24 cellular contexts compared by ENCODE assay signal in genomic region chr10:132912685-132913558, GRCh38. TPM values are rescaled to one million over a fixed set of nuclear protein-coding genes. Genes with fewer than 3 reads are reported as not detected.
DNase-seq lines count a peak whose midpoint lies in the region; ATAC-seq and TF ChIP-seq lines count a peak whose summit lies in the region.
"Had no signal": no experiment of that assay in that cellular context is flagged by ENCODE, and none has a peak within 500 bp of the region (broad histone marks: within the 10 kb centered on the region; RNA-seq: fewer than 3 reads in every experiment).

No MANE protein-coding gene starts in this region.

- no peak overlapping the region for H3K4me3 Mint-ChIP-seq in natural killer cell
- no peak overlapping the region for H3K4me3 Mint-ChIP-seq in natural killer cell treated with Interleukin-12 subunit alpha and Interleukin-12 subunit beta and Interleukin-15 and Interleukin-18, amount 100 ng/mL, for 72 hours
- no peak overlapping the region for H3K4me3 Mint-ChIP-seq in endodermal cell
- no peak overlapping the region for H3K4me3 Mint-ChIP-seq in neural progenitor cell
- H3K4me3 Mint-ChIP-seq in type B pancreatic cell: no peak overlapping the region
- no peak overlapping the region for H3K4me3 Mint-ChIP-seq in MCF 10A (ENCODE audit: unreplicated experiment)
- H3K4me3 Mint-ChIP-seq: activated B cell treated with CpG ODN at 0.5 μM for 24 hours, immature natural killer cell had no signal

- H3K79me2 ChIP-seq in neural progenitor cell (ENCODE audit: low read depth): no peaks in the 10 kb centered on the region

- WGBS in endodermal cell (ENCODE audit: insufficient coverage in 1 of 2, insufficient read length in 1 of 2), 2 experiments: 77 to 81% methylated on average over 32 to 49 of the region's 49 CpGs

- H3K4me3 ChIP-seq in endodermal cell (ENCODE audit: low read length): no peak overlapping the region
- no peak overlapping the region for H3K4me3 ChIP-seq in neural progenitor cell
- H3K4me3 ChIP-seq: cardiac muscle cell, testis had no signal

- no peaks in the 10 kb centered on the region for H4K20me1 ChIP-seq in neural progenitor cell (ENCODE audit: low read depth)

- H3K4me1 ChIP-seq in endodermal cell (ENCODE audit: control insufficient read depth, insufficient read depth, low read length) (no peaks in the 10 kb centered on the region), neural progenitor cell (peaks cover 5% of the 10 kb centered on the region)
- H3K4me1 ChIP-seq: testis had no signal

- no peaks in the 10 kb centered on the region for H3F3A ChIP-seq in neural progenitor cell (ENCODE audit: low read depth)

- H3K9me3 ChIP-seq in endodermal cell (ENCODE audit: control insufficient read depth, low read length): no peaks in the 10 kb centered on the region
- no peaks in the 10 kb centered on the region for H3K9me3 ChIP-seq in neural progenitor cell (ENCODE audit: low read depth)
- H3K9me3 ChIP-seq: testis had no signal

- DNase-seq in natural killer cell: peak; percentile 12
- DNase-seq in natural killer cell treated with Interleukin-12 subunit alpha and Interleukin-12 subunit beta and Interleukin-15 and Interleukin-18, amount 100 ng/mL, for 72 hours (ENCODE audit: low spot score): no peak
- peak; percentile 94 for DNase-seq in endodermal cell
- DNase-seq in neural progenitor cell (ENCODE audit: low spot score): peak; percentile 86
- no peak for DNase-seq in type B pancreatic cell (ENCODE audit: extremely low spot score, unreplicated experiment)
- DNase-seq in NK-92 treated with Interleukin-12 subunit alpha and Interleukin-12 subunit beta, amount 100 ng/mL, for 24 hours (lab: John Stamatoyannopoulos, UW): no peak
- DNase-seq in MCF 10A (ENCODE audit: unreplicated experiment): no peak
- DNase-seq: activated B cell treated with CpG ODN at 0.5 μM for 24 hours, immature natural killer cell, Kasumi-1, mammary epithelial cell, naive B cell, NCI-H1105 treated with DMSO at 0.1 percent for 48 hours, NCI-H2107, NCI-H524 treated with DMSO at 0.1 percent for 48 hours, testis had no signal

- CTCF ChIA-PET in MCF 10A (lab: Yijun Ruan, JAX): no interaction called here

- no peak overlapping the region for H3K4me2 ChIP-seq in neural progenitor cell

- POLR2A ChIA-PET in MCF 10A (lab: Yijun Ruan, JAX): no interaction called here

- H3K36me3 Mint-ChIP-seq in natural killer cell (no peaks in the 10 kb centered on the region), endodermal cell (ENCODE audit: low read depth) (peaks cover 7% of the 10 kb centered on the region), neural progenitor cell (no peaks in the 10 kb centered on the region), type B pancreatic cell (no peaks in the 10 kb centered on the region), MCF 10A (ENCODE audit: insufficient read depth, unreplicated experiment) (no peaks in the 10 kb centered on the region)
- H3K36me3 Mint-ChIP-seq in natural killer cell treated with Interleukin-12 subunit alpha and Interleukin-12 subunit beta and Interleukin-15 and Interleukin-18, amount 100 ng/mL, for 72 hours: no peaks in the 10 kb centered on the region
- H3K36me3 Mint-ChIP-seq: CD8-positive, alpha-beta memory T cell; immature natural killer cell; naive B cell had no signal

- intact Hi-C loops in natural killer cell (cut with micrococcal nuclease) (no loop called here), MCF 10A (cut with micrococcal nuclease) (no loop called here)

- no peaks in the 10 kb centered on the region for H3K4me1 Mint-ChIP-seq in natural killer cell
- H3K4me1 Mint-ChIP-seq in natural killer cell treated with Interleukin-12 subunit alpha and Interleukin-12 subunit beta and Interleukin-15 and Interleukin-18, amount 100 ng/mL, for 72 hours (ENCODE audit: low read depth in 2 of 2): peaks cover 0 to 6% of the 10 kb centered on the region in 2 donors
- peaks cover 5% of the 10 kb centered on the region for H3K4me1 Mint-ChIP-seq in endodermal cell
- H3K4me1 Mint-ChIP-seq in neural progenitor cell: peaks cover 11% of the 10 kb centered on the region
- peaks cover 5% of the 10 kb centered on the region for H3K4me1 Mint-ChIP-seq in type B pancreatic cell (ENCODE audit: unreplicated experiment)
- no peaks in the 10 kb centered on the region for H3K4me1 Mint-ChIP-seq in MCF 10A (ENCODE audit: insufficient read depth, unreplicated experiment)
- H3K4me1 Mint-ChIP-seq: CD8-positive, alpha-beta memory T cell; immature natural killer cell had no signal

- H2AFZ ChIP-seq in neural progenitor cell (replicated peaks): no peak overlapping the region

- BruUV-seq in MCF 10A (replicated peaks; lab: Mats Ljungman, UMichigan): no TSS peak

- H3K27me3 Mint-ChIP-seq in natural killer cell (ENCODE audit: low read depth in 2 of 2): no peaks in the 10 kb centered on the region
- H3K27me3 Mint-ChIP-seq in natural killer cell treated with Interleukin-12 subunit alpha and Interleukin-12 subunit beta and Interleukin-15 and Interleukin-18, amount 100 ng/mL, for 72 hours: no peaks in the 10 kb centered on the region
- no peaks in the 10 kb centered on the region for H3K27me3 Mint-ChIP-seq in endodermal cell (ENCODE audit: insufficient read depth)
- peaks cover 3% of the 10 kb centered on the region for H3K27me3 Mint-ChIP-seq in neural progenitor cell (ENCODE audit: insufficient read depth, low read depth)
- no peaks in the 10 kb centered on the region for H3K27me3 Mint-ChIP-seq in type B pancreatic cell
- H3K27me3 Mint-ChIP-seq in MCF 10A (ENCODE audit: insufficient read depth, unreplicated experiment): no peaks in the 10 kb centered on the region
- H3K27me3 Mint-ChIP-seq: CD8-positive, alpha-beta memory T cell had no signal

- H3K27ac ChIP-seq in endodermal cell (ENCODE audit: low read depth, low read length) (no peak overlapping the region), neural progenitor cell (no peak overlapping the region)
- H3K27ac ChIP-seq: cardiac muscle cell had no signal

- H3K9ac ChIP-seq in endodermal cell (ENCODE audit: extremely low read depth, low read length, poor library complexity, severe bottlenecking): no peak overlapping the region
- no peak overlapping the region for H3K9ac ChIP-seq in neural progenitor cell

- no peak overlapping the region for H3K27ac Mint-ChIP-seq in natural killer cell
- H3K27ac Mint-ChIP-seq in natural killer cell treated with Interleukin-12 subunit alpha and Interleukin-12 subunit beta and Interleukin-15 and Interleukin-18, amount 100 ng/mL, for 72 hours: no peak overlapping the region
- H3K27ac Mint-ChIP-seq in endodermal cell: no peak overlapping the region
- no peak overlapping the region for H3K27ac Mint-ChIP-seq in neural progenitor cell
- H3K27ac Mint-ChIP-seq in type B pancreatic cell: no peak overlapping the region
- no peak overlapping the region for H3K27ac Mint-ChIP-seq in MCF 10A (ENCODE audit: low read depth, unreplicated experiment)
- H3K27ac Mint-ChIP-seq: CD8-positive, alpha-beta memory T cell; immature natural killer cell had no signal

- H3K36me3 ChIP-seq in endodermal cell (ENCODE audit: control insufficient read depth, insufficient read depth, low read length) (no peaks in the 10 kb centered on the region), neural progenitor cell (no peaks in the 10 kb centered on the region)
- H3K36me3 ChIP-seq: cardiac muscle cell had no signal

- ATAC-seq in natural killer cell (no peak), GM18909 (IDR thresholded peaks at IDR 0.05; ENCODE audit: poor library complexity, unreplicated experiment) (no peak)
- no peak for ATAC-seq in natural killer cell treated with Interleukin-12 subunit alpha and Interleukin-12 subunit beta and Interleukin-15 and Interleukin-18, amount 100 ng/mL, for 72 hours
- ATAC-seq: esophagus mucosa, HCT116 had no signal

- no peaks in the 10 kb centered on the region for H3K9me3 Mint-ChIP-seq in natural killer cell
- no peaks in the 10 kb centered on the region for H3K9me3 Mint-ChIP-seq in natural killer cell treated with Interleukin-12 subunit alpha and Interleukin-12 subunit beta and Interleukin-15 and Interleukin-18, amount 100 ng/mL, for 72 hours
- H3K9me3 Mint-ChIP-seq in endodermal cell: no peaks in the 10 kb centered on the region
- no peaks in the 10 kb centered on the region for H3K9me3 Mint-ChIP-seq in neural progenitor cell
- no peaks in the 10 kb centered on the region for H3K9me3 Mint-ChIP-seq in type B pancreatic cell
- H3K9me3 Mint-ChIP-seq in MCF 10A (ENCODE audit: unreplicated experiment): no peaks in the 10 kb centered on the region
- H3K9me3 Mint-ChIP-seq: activated B cell treated with CpG ODN at 0.5 μM for 24 hours; CD8-positive, alpha-beta memory T cell had no signal

- TF ChIP-seq CTCF in natural killer cell (IDR thresholded peaks at IDR 0.05) (no peak), endodermal cell (conservative IDR thresholded peaks at IDR 0.05) (no peak), neural progenitor cell (IDR thresholded peaks at IDR 0.05) (no peak), type B pancreatic cell (conservative IDR thresholded peaks at IDR 0.05) (no peak), MCF 10A (IDR thresholded peaks at IDR 0.05; ENCODE audit: unreplicated experiment) (no peak)

- H3K27me3 ChIP-seq in endodermal cell (ENCODE audit: control insufficient read depth, insufficient read depth, low read length, poor library complexity, severe bottlenecking) (no peaks in the 10 kb centered on the region), neural progenitor cell (no peaks in the 10 kb centered on the region)
- H3K27me3 ChIP-seq: cardiac muscle cell, testis had no signal

RNA-seq across cellular contexts. Expression of gene CFAP46, which starts 29.4 kb away (rescaled TPM):
- total RNA-seq in natural killer cell (under 1 TPM in 1 of 3 donors, not detected in 2; 0.35 TPM), endodermal cell (10 to 100 TPM in 1 of 2 donors, 1 to 10 TPM in 1; 9.9 to 10.5 TPM), neural progenitor cell (ENCODE audit: low replicate concordance) (1.6 and 4.6 TPM in 2 replicates), type B pancreatic cell (ENCODE audit: low replicate concordance) (2.9 and 10.9 TPM in 2 replicates), MCF 10A (2022) (0.12 and 0.33 TPM in 2 replicates)
- under 1 TPM in 1 of 2 donors, not detected in 1; 0.19 TPM for total RNA-seq in natural killer cell treated with Interleukin-12 subunit alpha and Interleukin-12 subunit beta and Interleukin-15 and Interleukin-18, amount 100 ng/mL, for 72 hours
- 4.3 TPM for polyA plus RNA-seq in endodermal cell (2013, experiment 1 of 2)
- 2.9 TPM for polyA plus RNA-seq in endodermal cell (2013, experiment 2 of 2)
- total RNA-seq: HT-29, OCI-LY7, SK-MEL-5 had no signal
- polyA plus RNA-seq: CD8-positive, alpha-beta memory T cell; immature natural killer cell; mammary epithelial cell had no signal

Comparison
In these comparisons a context has a peak if more than half of its experiments do, and no peak if none do; other contexts are left out.
1. DNase-seq: peak in natural killer cell (single experiment), endodermal cell (single experiment) and neural progenitor cell (single experiment); none in natural killer cell treated with Interleukin-12 subunit alpha and Interleukin-12 subunit beta and Interleukin-15 and Interleukin-18, amount 100 ng/mL, for 72 hours (single experiment), type B pancreatic cell (single experiment), NK-92 treated with Interleukin-12 subunit alpha and Interleukin-12 subunit beta, amount 100 ng/mL, for 24 hours (single experiment) and MCF 10A (single experiment).